In genomic region chr14:102507891-102508312, GRCh38 we compare ENCODE assay signal across 12 cellular contexts. TPM values are rescaled to one million over a fixed set of nuclear protein-coding genes. Genes with fewer than 3 reads are reported as not detected.
DNase-seq lines count a peak whose midpoint lies in the region; ATAC-seq, FAIRE-seq and TF ChIP-seq lines count a peak whose summit lies in the region.
"Had no signal": no experiment of that assay in that cellular context is flagged by ENCODE, and none has a peak within 500 bp of the region (broad histone marks: within the 10 kb centered on the region; RNA-seq: fewer than 3 reads in every experiment).

No MANE protein-coding gene starts in this region.

- H3K9me3 ChIP-seq in IMR-90 (ENCODE audit: control insufficient read depth, insufficient read depth, low read length) (no peaks in the 10 kb centered on the region), endodermal cell (ENCODE audit: control insufficient read depth, low read length) (no peaks in the 10 kb centered on the region)

- H3K36me3 ChIP-seq in IMR-90 (ENCODE audit: control insufficient read depth, insufficient read depth, low read length) (peaks cover 12% of the 10 kb centered on the region), endodermal cell (ENCODE audit: control insufficient read depth, insufficient read depth, low read length) (no peaks in the 10 kb centered on the region)

- H3K79me1 ChIP-seq in IMR-90 (ENCODE audit: low read depth in 1 of 2, low read length in 2 of 2) = peaks cover 11 to 12% of the 10 kb centered on the region in 2 experiments

- no peaks in the 10 kb centered on the region for H3K9me3 Mint-ChIP-seq in endodermal cell
- no peaks in the 10 kb centered on the region for H3K9me3 Mint-ChIP-seq in osteocyte (ENCODE audit: unreplicated experiment)

- no peak for TF ChIP-seq POLR2A in IMR-90 (IDR thresholded peaks at IDR 0.05; ENCODE audit: low read depth, low read length)

- no peak overlapping the region for H3K23ac ChIP-seq in IMR-90 (ENCODE audit: low read depth, low read length)

- H4K91ac ChIP-seq in IMR-90 (ENCODE audit: insufficient read depth, low read depth, low read length) = no peak overlapping the region

- no peak for TF ChIP-seq CTCF in IMR-90 (conservative IDR thresholded peaks at IDR 0.05; ENCODE audit: low read depth, low read length)
- peak; percentile 51 for TF ChIP-seq CTCF in endodermal cell (conservative IDR thresholded peaks at IDR 0.05)
- no peak for TF ChIP-seq CTCF in osteocyte (IDR thresholded peaks at IDR 0.05)

- H2AFZ ChIP-seq in IMR-90 (replicated peaks; ENCODE audit: low read length, poor library complexity) = no peak overlapping the region

- no TSS peak for BruUV-seq in IMR-90 (replicated peaks; lab: Mats Ljungman, UMichigan)

- H3K27ac ChIP-seq in IMR-90 (ENCODE audit: insufficient read depth, low read length) = no peak overlapping the region
- H3K27ac ChIP-seq in endodermal cell (ENCODE audit: low read depth, low read length) = no peak overlapping the region

- no peak for ATAC-seq in IMR-90 (ENCODE audit: low read depth)

- dilution Hi-C loops in IMR-90 (cut with HindIII; ENCODE audit: low sequenced_read_pairs, unreplicated experiment) = no loop called here

- H3K4me3 Mint-ChIP-seq in endodermal cell (peak overlapping the region; percentile 71), osteocyte (ENCODE audit: unreplicated experiment) (peak overlapping the region; percentile 71)

- no peak overlapping the region for H2BK20ac ChIP-seq in IMR-90 (ENCODE audit: low read depth, low read length)

- in situ Hi-C loops in IMR-90 (cut with MboI; ENCODE audit: low sequenced_read_pairs) = no loop called here

- no peak overlapping the region for H3K56ac ChIP-seq in IMR-90 (ENCODE audit: extremely low read depth, insufficient read depth, low read length)

- no peak overlapping the region for H3K14ac ChIP-seq in IMR-90 (replicated peaks; ENCODE audit: low read depth, low read length)

- H3K27ac Mint-ChIP-seq in endodermal cell (peak overlapping the region; percentile 6), osteocyte (ENCODE audit: unreplicated experiment) (peak overlapping the region; percentile 5)

- H4K5ac ChIP-seq in IMR-90 (ENCODE audit: low read depth, low read length) = no peak overlapping the region

- H2AK5ac ChIP-seq in IMR-90 (ENCODE audit: low read depth, low read length) = no peak overlapping the region

- CTCF ChIA-PET in IMR-90 (lab: Yijun Ruan, JAX) = interaction anchor here (1.1 kb wide), 1 partner anchor 17 kb away, joined by 4 read pairs; no protein-coding TSS in a partner anchor

- H2AK9ac ChIP-seq in IMR-90 (replicated peaks; ENCODE audit: low read depth, low read length, poor library complexity) = peak overlapping the region; percentile 42

- no peak for TF ChIP-seq RAD21 in IMR-90 (IDR thresholded peaks at IDR 0.05; ENCODE audit: low read length)

- no peak overlapping the region for H3K9ac ChIP-seq in IMR-90 (ENCODE audit: low read depth, low read length)
- no peak overlapping the region for H3K9ac ChIP-seq in endodermal cell (ENCODE audit: extremely low read depth, low read length, poor library complexity, severe bottlenecking)

- POLR2A ChIA-PET in IMR-90 (lab: Charles Lee; ENCODE audit: unreplicated experiment) = no interaction called here

- H2BK5ac ChIP-seq in IMR-90 (ENCODE audit: low read depth, low read length, poor library complexity, severe bottlenecking) = no peak overlapping the region

- H3K27me3 ChIP-seq in IMR-90 (ENCODE audit: control insufficient read depth, insufficient read depth, low read length) (no peaks in the 10 kb centered on the region), endodermal cell (ENCODE audit: control insufficient read depth, insufficient read depth, low read length, poor library complexity, severe bottlenecking) (no peaks in the 10 kb centered on the region)

- H3K27me3 Mint-ChIP-seq in endodermal cell (ENCODE audit: insufficient read depth) = no peaks in the 10 kb centered on the region
- H3K27me3 Mint-ChIP-seq in osteocyte (ENCODE audit: unreplicated experiment) = no peaks in the 10 kb centered on the region

- no peak overlapping the region for H2BK15ac ChIP-seq in IMR-90 (ENCODE audit: low read depth, low read length)

- H2BK120ac ChIP-seq in IMR-90 (ENCODE audit: low read depth, low read length) = no peak overlapping the region

- no peak overlapping the region for H3K4ac ChIP-seq in IMR-90 (ENCODE audit: low read depth, low read length)

- H3K36me3 Mint-ChIP-seq in endodermal cell (ENCODE audit: low read depth) (peaks cover 13% of the 10 kb centered on the region), osteocyte (ENCODE audit: unreplicated experiment) (peaks cover 2% of the 10 kb centered on the region)

- H4K20me1 ChIP-seq in IMR-90 (ENCODE audit: insufficient read depth, low read length) = no peaks in the 10 kb centered on the region

- peaks cover 12% of the 10 kb centered on the region for H3K4me1 Mint-ChIP-seq in endodermal cell
- peaks cover 7% of the 10 kb centered on the region for H3K4me1 Mint-ChIP-seq in osteocyte (ENCODE audit: unreplicated experiment)

- no peak overlapping the region for H3K4me2 ChIP-seq in IMR-90 (ENCODE audit: low read depth, low read length)

- FAIRE-seq in RCC 7860 (lab: Jason Lieb, UNC) = no peak
- FAIRE-seq: A204.1, GM12892 had no signal

- peaks cover 6% of the 10 kb centered on the region; the same call in 1 of the 2 replicates for H3K9me1 ChIP-seq in IMR-90 (ENCODE audit: insufficient read depth, low read length)

- intact Hi-C loops in IMR-90 (cut with micrococcal nuclease) = no loop called here

- WGBS in IMR-90 (ENCODE audit: extremely low coverage in 2 of 2, insufficient read length in 1 of 2), 2 experiments = 91% methylated on average over 8 of the region's 16 CpGs; no CpG with 5 or more reads in 1 of the 2 experiments
- WGBS in endodermal cell (ENCODE audit: insufficient coverage in 1 of 2, insufficient read length in 1 of 2), 2 experiments = 94 to 95% methylated on average over 4 to 16 of the region's 16 CpGs

- H3K18ac ChIP-seq in IMR-90 (ENCODE audit: low read depth, low read length) = no peak overlapping the region

- H3K4me1 ChIP-seq in IMR-90 (ENCODE audit: control insufficient read depth, insufficient read depth, low read length) = peaks cover 8% of the 10 kb centered on the region
- H3K4me1 ChIP-seq in endodermal cell (ENCODE audit: control insufficient read depth, insufficient read depth, low read length) = peaks cover 3% of the 10 kb centered on the region

- H4K8ac ChIP-seq in IMR-90 (ENCODE audit: low read depth in 2 of 2, low read length in 2 of 2) = no peak overlapping the region

- H3K4me3 ChIP-seq in IMR-90 (ENCODE audit: insufficient read depth, low read depth, low read length) (no peak overlapping the region), endodermal cell (ENCODE audit: low read length) (no peak overlapping the region)

- DNase-seq in DMS 273 (lab: John Stamatoyannopoulos, UW; ENCODE audit: unreplicated experiment) (peak; percentile 32), DMS 273 treated with DMSO at 0.1 percent for 48 hours (lab: John Stamatoyannopoulos, UW) (no peak), IMR-90 (no peak), endodermal cell (no peak), osteocyte (ENCODE audit: extremely low spot score, unreplicated experiment) (no peak), RCC 7860 (ENCODE audit: low spot score) (no peak), A172 (ENCODE audit: low spot score) (no peak), kidney tubule cell (ENCODE audit: low spot score) (no peak)
- DNase-seq: NK-92 treated with Interleukin-12 subunit alpha and Interleukin-12 subunit beta, amount 100 ng/mL, for 24 hours; nucleus accumbens had no signal

TF ChIP-seq in IMR-90, 13 proteins besides CTCF, POLR2A, EP300 and RAD21:
- no peak for TF ChIP-seq CEBPB (IDR thresholded peaks at IDR 0.05; ENCODE audit: low read depth, low read length)
- no peak for TF ChIP-seq RFX5 (IDR thresholded peaks at IDR 0.05; ENCODE audit: low read depth, low read length)
- TF ChIP-seq BHLHE40 (IDR thresholded peaks at IDR 0.05; ENCODE audit: low read depth, low read length) = no peak
- TF ChIP-seq ELK1 (IDR thresholded peaks at IDR 0.05; ENCODE audit: borderline replicate concordance, low read depth, low read length) = no peak
- no peak for TF ChIP-seq CHD1 (IDR thresholded peaks at IDR 0.05; ENCODE audit: low read depth, low read length)
- TF ChIP-seq SMC3 (IDR thresholded peaks at IDR 0.05; ENCODE audit: low read depth, low read length) = no peak
- TF ChIP-seq MXI1 (IDR thresholded peaks at IDR 0.05; ENCODE audit: borderline replicate concordance, low read depth, low read length) = no peak
- no peak for TF ChIP-seq MAFK (IDR thresholded peaks at IDR 0.05; ENCODE audit: low read depth, low read length)
- TF ChIP-seq, protein P1, sequence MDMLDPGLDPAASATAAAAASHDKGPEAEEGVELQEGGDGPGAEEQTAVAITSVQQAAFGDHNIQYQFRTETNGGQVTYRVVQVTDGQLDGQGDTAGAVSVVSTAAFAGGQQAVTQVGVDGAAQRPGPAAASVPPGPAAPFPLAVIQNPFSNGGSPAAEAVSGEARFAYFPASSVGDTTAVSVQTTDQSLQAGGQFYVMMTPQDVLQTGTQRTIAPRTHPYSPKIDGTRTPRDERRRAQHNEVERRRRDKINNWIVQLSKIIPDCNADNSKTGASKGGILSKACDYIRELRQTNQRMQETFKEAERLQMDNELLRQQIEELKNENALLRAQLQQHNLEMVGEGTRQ (IDR thresholded peaks at IDR 0.05; ENCODE audit: low read depth, low read length) = no peak
- TF ChIP-seq MAZ (IDR thresholded peaks at IDR 0.05; ENCODE audit: borderline replicate concordance, low read depth, low read length) = no peak
TF ChIP-seq in IMR-90: peak in this region for 0.

RNA-seq across cellular contexts. Expression of gene ANKRD9, which starts 1.7 kb away (rescaled TPM):
- total RNA-seq in IMR-90 (2012; rRNA removed) (3.9 and 5.3 TPM in 2 replicates), endodermal cell (10 to 100 TPM; 32.7 to 38.9 TPM), osteocyte (12.6 and 13.6 TPM in 2 replicates)
- polyA plus RNA-seq in IMR-90 (2012; rRNA removed) = 15.7 and 25.8 TPM in 2 replicates
- 10.3 and 41.0 TPM in 2 replicates for polyA plus RNA-seq in IMR-90 (2012; cell fraction: cytosol; rRNA removed)
- 48.7 and 143 TPM in 2 replicates for polyA plus RNA-seq in IMR-90 (2012; cell fraction: nucleus; rRNA removed; ENCODE audit: low replicate concordance)
- 28.5 TPM for polyA plus RNA-seq in endodermal cell (2013, experiment 1 of 2)
- polyA plus RNA-seq in endodermal cell (2013, experiment 2 of 2) = 27.2 TPM
- total RNA-seq in A172 (2014; rRNA removed; shearing (Covaris generic)) = 23.6 and 25.5 TPM in 2 replicates
